In the genomic region with DNA sequence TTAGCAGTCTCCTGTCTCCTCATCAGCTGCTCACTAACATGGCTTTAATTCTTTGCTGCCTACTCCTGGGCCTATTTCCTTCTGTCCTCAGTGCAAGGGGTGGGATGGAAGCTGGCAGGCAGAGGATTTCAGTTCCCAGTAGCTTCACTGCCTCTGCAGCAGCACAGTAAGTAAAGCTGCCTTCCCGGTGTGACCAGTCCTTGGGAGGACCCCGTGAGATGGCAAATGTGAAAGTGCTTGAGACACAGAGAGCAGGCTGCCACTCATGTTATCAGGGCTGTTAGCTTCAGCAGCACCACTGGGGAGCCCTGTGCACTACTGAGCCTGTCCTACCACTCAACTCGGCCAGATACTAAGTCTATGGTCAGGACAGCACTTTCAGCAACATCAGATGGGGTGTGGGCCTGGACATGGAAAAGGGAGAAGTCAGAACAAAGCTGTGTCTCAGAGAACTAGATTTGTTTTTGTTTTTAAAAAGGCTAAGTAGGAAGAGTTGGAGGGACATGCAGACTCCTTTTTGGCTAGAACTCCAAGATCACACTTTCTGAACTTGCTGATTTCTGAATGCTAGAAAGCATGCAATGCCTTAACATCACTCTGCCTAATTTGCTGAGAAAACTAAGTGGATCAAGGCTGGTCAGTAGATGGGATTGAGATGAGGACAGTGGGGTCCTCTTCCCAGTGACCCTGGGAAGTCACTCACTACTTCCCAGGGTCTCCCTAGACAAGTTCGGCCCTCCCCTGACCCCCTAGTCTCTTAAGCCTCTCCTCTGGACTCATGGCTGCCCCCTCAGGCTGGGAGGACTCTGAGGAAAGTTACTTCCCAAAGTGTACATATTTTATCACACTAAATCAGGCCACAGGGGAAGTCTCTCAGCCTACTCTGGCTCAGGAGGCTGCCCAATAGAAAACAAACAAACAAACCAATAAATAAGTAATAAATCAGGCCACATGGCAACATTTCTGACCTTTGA, we compare ENCODE assay signal across 9 cellular contexts. TPM values are rescaled to one million over a fixed set of nuclear protein-coding genes. Genes with fewer than 3 reads are reported as not detected.
DNase-seq lines count a peak whose midpoint lies in the region; ATAC-seq and TF ChIP-seq lines count a peak whose summit lies in the region.
"Had no signal": no experiment of that assay in that cellular context is flagged by ENCODE, and none has a peak within 500 bp of the region (broad histone marks: within the 10 kb centered on the region; RNA-seq: fewer than 3 reads in every experiment).

No MANE protein-coding gene starts in this region.

- H3K36me3 ChIP-seq in neural progenitor cell = no peaks in the 10 kb centered on the region

- no peaks in the 10 kb centered on the region for H3K36me3 Mint-ChIP-seq in activated CD4-positive, alpha-beta T cell treated with anti-CD3 and anti-CD28 coated beads for 36 hours (ENCODE audit: low read depth)
- no peaks in the 10 kb centered on the region for H3K36me3 Mint-ChIP-seq in neural progenitor cell

- peak overlapping the region; percentile 76 for H3K4me3 Mint-ChIP-seq in activated CD4-positive, alpha-beta T cell treated with anti-CD3 and anti-CD28 coated beads for 36 hours
- peak overlapping the region; percentile 84 for H3K4me3 Mint-ChIP-seq in neural progenitor cell

- intact Hi-C loops in activated CD4-positive, alpha-beta T cell treated with anti-CD3 and anti-CD28 coated beads for 36 hours (cut with DNase I, micrococcal nuclease) = loop anchor here in 1 of 2 experiments (1.0 to 2.0 kb wide), 4 partner anchors 30 to 280 kb away; partner anchors contain the start of genes ANKRD40, EME1, LRRC59 and MRPL27

- H3K79me2 ChIP-seq in neural progenitor cell (ENCODE audit: low read depth) = no peaks in the 10 kb centered on the region

- peaks cover 17% of the 10 kb centered on the region for H3F3A ChIP-seq in neural progenitor cell (ENCODE audit: low read depth)

- CTCF ChIA-PET in activated CD4-positive, alpha-beta T cell treated with anti-CD3 and anti-CD28 coated beads for 36 hours (lab: Charles Lee) = interaction anchor here (0.6 to 4.1 kb wide), 6 partner anchors 9 to 741 kb away, joined by 3 to 22 read pairs (median 4); partner anchors contain the start of genes COL1A1 and LRRC59

- peaks cover 23% of the 10 kb centered on the region for H3K4me1 Mint-ChIP-seq in activated CD4-positive, alpha-beta T cell treated with anti-CD3 and anti-CD28 coated beads for 36 hours
- H3K4me1 Mint-ChIP-seq in neural progenitor cell = peaks cover 27% of the 10 kb centered on the region

- peak; percentile 46 for DNase-seq in activated CD4-positive, alpha-beta T cell treated with anti-CD3 and anti-CD28 coated beads for 36 hours
- DNase-seq in activated CD4-positive, alpha-beta T cell treated with anti-CD3 and anti-CD28 coated beads, Interleukin-2, amount 50 U/mL, for 4 hours = no peak
- DNase-seq in LHCN-M2 (ENCODE audit: low read depth) (peak; percentile 19), fibroblast of villous mesenchyme (ENCODE audit: low read depth) (peak; percentile 33), neural progenitor cell (ENCODE audit: low spot score) (peak; percentile 35), caudate nucleus (lab: John Stamatoyannopoulos, UW) (no peak), cerebellum (ENCODE audit: low spot score) (no peak)
- DNase-seq in activated CD8-positive, alpha-beta memory T cell treated with anti-CD3 and anti-CD28 coated beads, Interleukin-2, amount 50 U/mL, for 48 hours = peak; percentile 60

- peak overlapping the region; percentile 48 for H3K27ac Mint-ChIP-seq in activated CD4-positive, alpha-beta T cell treated with anti-CD3 and anti-CD28 coated beads for 36 hours
- H3K27ac Mint-ChIP-seq in neural progenitor cell = peak overlapping the region; percentile 34

- peaks cover 13% of the 10 kb centered on the region for H3K4me1 ChIP-seq in neural progenitor cell

- no peaks in the 10 kb centered on the region for H3K27me3 Mint-ChIP-seq in activated CD4-positive, alpha-beta T cell treated with anti-CD3 and anti-CD28 coated beads for 36 hours
- no peaks in the 10 kb centered on the region for H3K27me3 Mint-ChIP-seq in neural progenitor cell (ENCODE audit: insufficient read depth, low read depth)

- peak overlapping the region; percentile 97 for H3K4me2 ChIP-seq in neural progenitor cell

- H3K4me3 ChIP-seq in fibroblast of villous mesenchyme (ENCODE audit: low read depth, low read length) = peak overlapping the region; percentile 73
- peak overlapping the region; percentile 82 for H3K4me3 ChIP-seq in neural progenitor cell

- H3K9me3 Mint-ChIP-seq in activated CD4-positive, alpha-beta T cell treated with anti-CD3 and anti-CD28 coated beads for 36 hours (ENCODE audit: low read depth) = no peaks in the 10 kb centered on the region
- no peaks in the 10 kb centered on the region for H3K9me3 Mint-ChIP-seq in neural progenitor cell

- no peaks in the 10 kb centered on the region for H3K9me3 ChIP-seq in neural progenitor cell (ENCODE audit: low read depth)

- no peak overlapping the region for H3K9ac ChIP-seq in neural progenitor cell

- no peak overlapping the region for H3K27ac ChIP-seq in neural progenitor cell
- H3K27ac ChIP-seq in caudate nucleus (ENCODE audit: low read depth, low read length) = no peak overlapping the region

- ATAC-seq in activated CD4-positive, alpha-beta T cell treated with anti-CD3 and anti-CD28 coated beads for 36 hours = peak; percentile 48

- POLR2A ChIA-PET in activated CD4-positive, alpha-beta T cell treated with anti-CD3 and anti-CD28 coated beads for 36 hours (lab: Charles Lee) = interaction anchor here (0.6 to 0.7 kb wide), 2 partner anchors 84 to 133 kb away, joined by 3 to 8 read pairs; no protein-coding TSS in a partner anchor

- no peaks in the 10 kb centered on the region for H4K20me1 ChIP-seq in neural progenitor cell (ENCODE audit: low read depth)

- TF ChIP-seq CTCF in fibroblast of villous mesenchyme (IDR thresholded peaks at IDR 0.05; ENCODE audit: insufficient read depth, low read depth, low read length) (peak; percentile 9), neural progenitor cell (IDR thresholded peaks at IDR 0.05) (peak; percentile 29)

- peak overlapping the region; percentile 62 for H2AFZ ChIP-seq in neural progenitor cell (replicated peaks)

- peaks cover 16% of the 10 kb centered on the region for H3K27me3 ChIP-seq in neural progenitor cell

RNA-seq across cellular contexts. Expression of gene ACSF2, which starts 1.1 kb away (rescaled TPM):
- total RNA-seq in activated CD4-positive, alpha-beta T cell treated with anti-CD3 and anti-CD28 coated beads for 36 hours = 10 to 100 TPM; 15.0 to 15.7 TPM
- 16.6 and 17.0 TPM in 2 replicates for total RNA-seq in LHCN-M2 (2014; rRNA removed)
- polyA plus RNA-seq in LHCN-M2 (2012) = 25.9 TPM
- 18.1 and 20.3 TPM in 2 replicates for total RNA-seq in fibroblast of villous mesenchyme
- total RNA-seq in neural progenitor cell (ENCODE audit: low replicate concordance) = 15.2 and 28.8 TPM in 2 replicates
- total RNA-seq in cerebellum = 7.2 TPM

RNA-seq across cellular contexts. Expression of gene LRRC59, which starts 29.8 kb away (rescaled TPM):
- 10 to 100 TPM; 74.4 to 82.7 TPM for total RNA-seq in activated CD4-positive, alpha-beta T cell treated with anti-CD3 and anti-CD28 coated beads for 36 hours
- total RNA-seq in LHCN-M2 (2014; rRNA removed) (165 and 189 TPM in 2 replicates), fibroblast of villous mesenchyme (181 and 191 TPM in 2 replicates), neural progenitor cell (ENCODE audit: low replicate concordance) (57.0 and 63.8 TPM in 2 replicates), cerebellum (35.9 TPM)
- polyA plus RNA-seq in LHCN-M2 (2012) = 164 TPM

RNA-seq across cellular contexts. Expression of gene CHAD, which starts 41.6 kb away (rescaled TPM):
- total RNA-seq in activated CD4-positive, alpha-beta T cell treated with anti-CD3 and anti-CD28 coated beads for 36 hours = not detected
- total RNA-seq in LHCN-M2 (2014; rRNA removed) = not detected in 2 replicates
- 0.21 TPM for polyA plus RNA-seq in LHCN-M2 (2012)
- not detected in 2 replicates for total RNA-seq in fibroblast of villous mesenchyme
- not detected in 2 replicates for total RNA-seq in neural progenitor cell (ENCODE audit: low replicate concordance)
- total RNA-seq in cerebellum = not detected
- total RNA-seq: pulmonary artery endothelial cell had no signal

RNA-seq across cellular contexts. Expression of gene RSAD1, which starts 51.6 kb away (rescaled TPM):
- 10 to 100 TPM; 21.5 to 29.0 TPM for total RNA-seq in activated CD4-positive, alpha-beta T cell treated with anti-CD3 and anti-CD28 coated beads for 36 hours
- total RNA-seq in LHCN-M2 (2014; rRNA removed) = 17.8 and 23.2 TPM in 2 replicates
- 13.1 TPM for polyA plus RNA-seq in LHCN-M2 (2012)
- total RNA-seq in fibroblast of villous mesenchyme = 16.8 and 25.4 TPM in 2 replicates
- total RNA-seq in neural progenitor cell (ENCODE audit: low replicate concordance) = 9.7 and 12.9 TPM in 2 replicates
- total RNA-seq in cerebellum = 19.0 TPM

RNA-seq across cellular contexts. Expression of gene EME1, which starts 54.1 kb away (rescaled TPM):
- 10 to 100 TPM; 38.3 to 40.8 TPM for total RNA-seq in activated CD4-positive, alpha-beta T cell treated with anti-CD3 and anti-CD28 coated beads for 36 hours
- total RNA-seq in LHCN-M2 (2014; rRNA removed) (13.9 and 18.1 TPM in 2 replicates), fibroblast of villous mesenchyme (4.5 and 4.7 TPM in 2 replicates), neural progenitor cell (ENCODE audit: low replicate concordance) (26.6 and 31.3 TPM in 2 replicates), cerebellum (4.7 TPM)
- 7.2 TPM for polyA plus RNA-seq in LHCN-M2 (2012)

Comparison
In these comparisons a context has a peak if more than half of its experiments do, and no peak if none do; other contexts are left out.
1. DNase-seq: peak in activated CD4-positive, alpha-beta T cell treated with anti-CD3 and anti-CD28 coated beads for 36 hours (single experiment), LHCN-M2 (single experiment), activated CD8-positive, alpha-beta memory T cell treated with anti-CD3 and anti-CD28 coated beads, Interleukin-2, amount 50 U/mL, for 48 hours (single experiment), fibroblast of villous mesenchyme (single experiment) and neural progenitor cell (single experiment); none in activated CD4-positive, alpha-beta T cell treated with anti-CD3 and anti-CD28 coated beads, Interleukin-2, amount 50 U/mL, for 4 hours (0 of 2), caudate nucleus (0 of 61) and cerebellum (single experiment).